In genomic region chrX:78024349-78025108, GRCh38 we compare ENCODE assay signal across 1 cellular context.
TF ChIP-seq lines count a peak whose summit lies in the region.

No MANE protein-coding gene starts in this region.

TF ChIP-seq in K562, 482 proteins besides CTCF, POLR2A, EP300 and RAD21 (continued from another document and continues in another):
- TF ChIP-seq MYBL2 (IDR thresholded peaks at IDR 0.05; ENCODE audit: low read depth), result no peak
- TF ChIP-seq MYBL2 (CRISPR knock-in tag; IDR thresholded peaks at IDR 0.05; ENCODE audit: borderline replicate concordance), result no peak
- TF ChIP-seq TAF7 (tag; IDR thresholded peaks at IDR 0.05), result no peak
- TF ChIP-seq RBM15 (IDR thresholded peaks at IDR 0.05; ENCODE audit: insufficient read depth, low read length), result no peak
- TF ChIP-seq PHF20 (IDR thresholded peaks at IDR 0.05; ENCODE audit: partially characterized antibody), result no peak
- 0 out of 2 replicates have a peak, but pooled peaks have one; percentile 23 for TF ChIP-seq CBFA2T2 (conservative IDR thresholded peaks at IDR 0.05)
- no peak for TF ChIP-seq PRMT5 (CRISPR knock-in tag; IDR thresholded peaks at IDR 0.05)
- TF ChIP-seq ZNF12 (CRISPR knock-in tag; IDR thresholded peaks at IDR 0.05), result no peak
- peak; percentile 61 for TF ChIP-seq MGA (IDR thresholded peaks at IDR 0.05)
- TF ChIP-seq HDAC8 (tag; IDR thresholded peaks at IDR 0.05), result no peak
- no peak for TF ChIP-seq FOXJ3 (CRISPR knock-in tag; IDR thresholded peaks at IDR 0.05)
- peak; percentile 59; the same call in 1 of the 2 replicates for TF ChIP-seq L3MBTL2 (IDR thresholded peaks at IDR 0.05)
- no peak for TF ChIP-seq ATF1 (CRISPR knock-in tag; IDR thresholded peaks at IDR 0.05)
- TF ChIP-seq ATF1 (tag; IDR thresholded peaks at IDR 0.05), result no peak
- no peak for TF ChIP-seq RBM17 (IDR thresholded peaks at IDR 0.05; ENCODE audit: borderline replicate concordance, low read depth, low read length)
- TF ChIP-seq ZBTB1 (CRISPR knock-in tag; IDR thresholded peaks at IDR 0.05; ENCODE audit: borderline replicate concordance, low read depth), result no peak
- TF ChIP-seq ZFP1 (CRISPR knock-in tag; IDR thresholded peaks at IDR 0.05), result no peak
- TF ChIP-seq USF2 (CRISPR knock-in tag; IDR thresholded peaks at IDR 0.05), result peak; percentile 85
- peak; percentile 79; the same call in 1 of the 2 replicates for TF ChIP-seq RAD51 (IDR thresholded peaks at IDR 0.05; ENCODE audit: borderline replicate concordance, low read depth)
- no peak for TF ChIP-seq FOXA1 (IDR thresholded peaks at IDR 0.05; ENCODE audit: borderline replicate concordance)
- TF ChIP-seq MAX (CRISPR knock-in tag; IDR thresholded peaks at IDR 0.05), result no peak
- TF ChIP-seq FOXP4 (CRISPR knock-in tag; IDR thresholded peaks at IDR 0.05; ENCODE audit: borderline replicate concordance), result no peak
- no peak for TF ChIP-seq MXI1 (IDR thresholded peaks at IDR 0.05; ENCODE audit: low read depth, low read length)
- no peak for TF ChIP-seq CEBPZ (IDR thresholded peaks at IDR 0.05; ENCODE audit: borderline replicate concordance, low read depth, low read length)
- no peak for TF ChIP-seq ZNF511 (CRISPR knock-in tag; IDR thresholded peaks at IDR 0.05)
- TF ChIP-seq ZBED1 (IDR thresholded peaks at IDR 0.05), result no peak
- no peak for TF ChIP-seq ARID3A (IDR thresholded peaks at IDR 0.05; ENCODE audit: borderline replicate concordance, low read depth, low read length)
- TF ChIP-seq ZBTB33 (CRISPR knock-in tag; IDR thresholded peaks at IDR 0.05), result peak; percentile 65; the same call in 1 of the 2 replicates
- TF ChIP-seq TAF15 (IDR thresholded peaks at IDR 0.05; ENCODE audit: low read depth, low read length), result no peak
- peak; percentile 87 for TF ChIP-seq BHLHE40 (IDR thresholded peaks at IDR 0.05; ENCODE audit: low read length)
